In genomic region chr10:69225681-69226080, GRCh38 we compare ENCODE assay signal across 1 cellular context.
TF ChIP-seq lines count a peak whose summit lies in the region.

No MANE protein-coding gene starts in this region.

TF ChIP-seq in HCT116, 20 proteins besides CTCF, POLR2A, EP300 and RAD21:
- TF ChIP-seq POLR2AphosphoS5 (IDR thresholded peaks at IDR 0.05; ENCODE audit: low read depth, low read length) (no peak), YY1 (IDR thresholded peaks at IDR 0.05; ENCODE audit: extremely low read depth, insufficient replicate concordance, low read depth, low read length) (no peak)
